9 cellular contexts compared by ENCODE assay signal in genomic region chr6:132511159-132511835, GRCh38. TPM values are rescaled to one million over a fixed set of nuclear protein-coding genes. Genes with fewer than 3 reads are reported as not detected.
DNase-seq lines count a peak whose midpoint lies in the region; ATAC-seq and TF ChIP-seq lines count a peak whose summit lies in the region.
"Had no signal": no experiment of that assay in that cellular context is flagged by ENCODE, and none has a peak within 500 bp of the region (broad histone marks: within the 10 kb centered on the region; RNA-seq: fewer than 3 reads in every experiment).

No MANE protein-coding gene starts in this region.

- DNase-seq in RPMI8226 (peak; percentile 25), fibroblast of villous mesenchyme (ENCODE audit: low read depth) (peak; percentile 32), GM03348 (ENCODE audit: low spot score) (no peak), NCI-H1092 treated with DMSO at 0.1 percent for 48 hours (lab: John Stamatoyannopoulos, UW) (no peak)

- no peaks in the 10 kb centered on the region for H3K9me3 ChIP-seq in skeletal muscle satellite cell (replicated peaks; ENCODE audit: low read length)

- peaks cover 27% of the 10 kb centered on the region for H3K4me1 ChIP-seq in skeletal muscle satellite cell (ENCODE audit: control insufficient read depth, insufficient read depth, low read length)

- H3K27me3 ChIP-seq in skeletal muscle satellite cell (ENCODE audit: control insufficient read depth, insufficient read depth, low read length): peaks cover under 1% of the 10 kb centered on the region

- H3K9ac ChIP-seq in skeletal muscle satellite cell (ENCODE audit: low read depth, low read length): peak overlapping the region; percentile 86

- ATAC-seq in GM19395 (IDR thresholded peaks at IDR 0.05; ENCODE audit: unreplicated experiment) (peak; percentile 22), GM21423 (IDR thresholded peaks at IDR 0.05; ENCODE audit: unreplicated experiment) (no peak), GM18520 (IDR thresholded peaks at IDR 0.05; ENCODE audit: unreplicated experiment) (no peak)

- no peak for TF ChIP-seq CTCF in fibroblast of villous mesenchyme (IDR thresholded peaks at IDR 0.05; ENCODE audit: insufficient read depth, low read depth, low read length)

- H3K4me2 ChIP-seq in skeletal muscle satellite cell (ENCODE audit: low read length): peak overlapping the region; percentile 86

- H3K4me3 ChIP-seq in fibroblast of villous mesenchyme (ENCODE audit: low read depth, low read length) (peak overlapping the region; percentile 81), skeletal muscle satellite cell (ENCODE audit: low read length) (peak overlapping the region; percentile 94)

- H3K36me3 ChIP-seq in skeletal muscle satellite cell (ENCODE audit: insufficient read depth, low read length): peaks cover 6% of the 10 kb centered on the region

RNA-seq across cellular contexts. Expression of gene STX7, which starts 1.6 kb away (rescaled TPM):
- 16.8 and 27.2 TPM in 2 replicates for total RNA-seq in fibroblast of villous mesenchyme
- total RNA-seq in skeletal muscle satellite cell (2012; rRNA removed): 25.6 and 26.6 TPM in 2 replicates

RNA-seq across cellular contexts. Expression of gene TAAR9, which starts 26.8 kb away (rescaled TPM):
- total RNA-seq in fibroblast of villous mesenchyme: not detected in 2 replicates
- total RNA-seq in skeletal muscle satellite cell (2012; rRNA removed): not detected in 2 replicates
- total RNA-seq: T-helper 1 cell treated with Interleukin-12 subunit alpha and Interleukin-12 subunit beta and Interleukin-4 antibody, amounts not matched to agents 30 ng/mL and 1 ng/mL, for 36 hours had no signal

RNA-seq across cellular contexts. Expression of gene TAAR8, which starts 41.2 kb away (rescaled TPM):
- total RNA-seq in fibroblast of villous mesenchyme: not detected in 2 replicates
- total RNA-seq in skeletal muscle satellite cell (2012; rRNA removed): not detected in 2 replicates
- total RNA-seq: T-helper 1 cell treated with Interleukin-12 subunit alpha and Interleukin-12 subunit beta and Interleukin-4 antibody, amounts not matched to agents 30 ng/mL and 1 ng/mL, for 36 hours had no signal

RNA-seq across cellular contexts. Expression of gene TAAR6, which starts 58.8 kb away (rescaled TPM):
- total RNA-seq in fibroblast of villous mesenchyme: not detected in 2 replicates
- not detected in 2 replicates for total RNA-seq in skeletal muscle satellite cell (2012; rRNA removed)
- total RNA-seq: T-helper 1 cell treated with Interleukin-12 subunit alpha and Interleukin-12 subunit beta and Interleukin-4 antibody, amounts not matched to agents 30 ng/mL and 1 ng/mL, for 36 hours had no signal

Comparison
In these comparisons a context has a peak if more than half of its experiments do, and no peak if none do; other contexts are left out.
1. DNase-seq: peak in RPMI8226 (single experiment) and fibroblast of villous mesenchyme (single experiment); none in GM03348 (single experiment) and NCI-H1092 treated with DMSO at 0.1 percent for 48 hours (single experiment).